Comparison of ENCODE assay signal across 9 cellular contexts in the genomic region with DNA sequence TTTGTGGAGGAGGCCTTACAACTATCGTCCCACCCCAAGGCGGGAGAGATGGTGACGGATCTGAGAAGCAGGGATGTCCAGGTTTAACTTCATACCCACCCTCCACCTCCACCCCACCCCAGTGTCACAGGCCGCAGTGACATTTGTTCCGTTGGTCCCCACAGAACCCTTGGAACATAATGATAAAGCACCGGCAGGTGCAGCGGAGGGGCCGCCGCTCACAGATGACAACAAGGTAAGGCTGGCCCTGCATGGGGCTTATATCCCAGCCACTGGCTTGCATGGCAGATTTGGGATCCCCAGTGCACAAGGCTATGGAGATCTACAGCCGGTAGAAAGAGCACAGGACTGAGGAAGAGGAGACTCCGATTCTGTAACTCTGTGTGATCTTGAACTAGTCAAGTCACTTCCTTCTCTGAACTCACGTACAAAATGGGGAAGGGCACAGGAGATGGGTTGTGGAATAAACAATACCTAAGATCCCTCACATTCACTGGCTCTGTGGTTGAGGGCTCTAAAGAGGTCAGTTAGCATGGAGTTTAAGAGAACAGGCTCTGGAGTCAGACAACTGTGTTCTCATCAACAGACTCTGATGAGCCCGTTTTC. TPM values are rescaled to one million over a fixed set of nuclear protein-coding genes. Genes with fewer than 3 reads are reported as not detected.
DNase-seq lines count a peak whose midpoint lies in the region; ATAC-seq and TF ChIP-seq lines count a peak whose summit lies in the region.
"Had no signal": no experiment of that assay in that cellular context is flagged by ENCODE, and none has a peak within 500 bp of the region (broad histone marks: within the 10 kb centered on the region; RNA-seq: fewer than 3 reads in every experiment).

No MANE protein-coding gene starts in this region.

- H2AFZ ChIP-seq in neural cell (ENCODE audit: low read depth, low read length) = peak overlapping the region; percentile 100

- peak overlapping the region; percentile 94 for H3K9ac ChIP-seq in endocrine pancreas (ENCODE audit: control insufficient read depth, insufficient read depth, low read length)
- H3K9ac ChIP-seq in neural cell (ENCODE audit: low read length) = peak overlapping the region; percentile 95

- peak overlapping the region; percentile 86 for H3K4me2 ChIP-seq in neural cell (ENCODE audit: low read length)

- no peak for TF ChIP-seq CTCF in Panc1 (IDR thresholded peaks at IDR 0.05)
- no peak for TF ChIP-seq CTCF in neural cell (IDR thresholded peaks at IDR 0.05; ENCODE audit: poor library complexity, severe bottlenecking)

- H3K4me3 ChIP-seq in Panc1 (ENCODE audit: low read depth in 2 of 2, low read length in 2 of 2) (peak overlapping the region; percentile 86 to 96), endocrine pancreas (ENCODE audit: control insufficient read depth, insufficient read depth, low read length) (peak overlapping the region; percentile 66), neural cell (ENCODE audit: low read length) (peak overlapping the region; percentile 99)

- no peaks in the 10 kb centered on the region for H3K9me2 ChIP-seq in neural cell (ENCODE audit: insufficient read depth, low read length)

- no peak for DNase-seq in Panc1 (ENCODE audit: low read depth, low spot score)
- no peak for DNase-seq in NCI-H187 treated with DMSO at 0.1 percent for 48 hours (lab: John Stamatoyannopoulos, UW)
- no peak for DNase-seq in putamen (ENCODE audit: low spot score)

- intact Hi-C loops in Panc1 (cut with micrococcal nuclease; ENCODE audit: unreplicated experiment) = no loop called here

- CTCF ChIA-PET in Panc1 (lab: Charles Lee) = no interaction called here

- POLR2A ChIA-PET in Panc1 (lab: Charles Lee) = no interaction called here

- in situ Hi-C loops in Panc1 (cut with HindIII; ENCODE audit: low pct_unique_long_range_greater_than_20kb, low sequenced_read_pairs) = no loop called here

- H3K27ac ChIP-seq in Panc1 (ENCODE audit: low read length) (peak overlapping the region; percentile 73), neural cell (ENCODE audit: low read length) (peak overlapping the region; percentile 73)

- H3K36me3 ChIP-seq in Panc1 (ENCODE audit: control insufficient read depth, insufficient read depth, low read length) (peaks cover 6% of the 10 kb centered on the region), endocrine pancreas (ENCODE audit: control insufficient read depth, insufficient read depth, low read length) (peaks cover 5% of the 10 kb centered on the region), neural cell (ENCODE audit: insufficient read depth, low read length) (no peaks in the 10 kb centered on the region)

- peak; percentile 14 for ATAC-seq in GM21423 (IDR thresholded peaks at IDR 0.05; ENCODE audit: unreplicated experiment)
- no peak; the same call in 1 of the 2 replicates for ATAC-seq in Panc1
- ATAC-seq in HG03469 (IDR thresholded peaks at IDR 0.05; ENCODE audit: unreplicated experiment) = no peak
- no peak for ATAC-seq in GM21737 (IDR thresholded peaks at IDR 0.05; ENCODE audit: unreplicated experiment)

- H3K9me3 ChIP-seq in Panc1 (ENCODE audit: control insufficient read depth, insufficient read depth, low read depth, low read length) (no peaks in the 10 kb centered on the region), endocrine pancreas (ENCODE audit: control insufficient read depth, low read length) (no peaks in the 10 kb centered on the region), neural cell (ENCODE audit: low read length) (no peaks in the 10 kb centered on the region)

- peaks cover 5% of the 10 kb centered on the region; the same call in 1 of the 2 replicates for H3K4me1 ChIP-seq in Panc1 (ENCODE audit: control insufficient read depth, insufficient read depth, low read length)
- peaks cover 5% of the 10 kb centered on the region for H3K4me1 ChIP-seq in endocrine pancreas (ENCODE audit: control insufficient read depth, insufficient read depth, low read length)

- peaks cover 13% of the 10 kb centered on the region for H3K79me2 ChIP-seq in neural cell (replicated peaks; ENCODE audit: insufficient read depth, low read length)

- TF ChIP-seq RAD21 in neural cell (conservative IDR thresholded peaks at IDR 0.05) = no peak

- no peaks in the 10 kb centered on the region for H3K27me3 ChIP-seq in Panc1 (ENCODE audit: control insufficient read depth, insufficient read depth, low read length)
- H3K27me3 ChIP-seq in endocrine pancreas (ENCODE audit: control insufficient read depth, insufficient read depth, low read length) = no peaks in the 10 kb centered on the region
- H3K27me3 ChIP-seq in neural cell (ENCODE audit: insufficient read depth, low read depth, low read length) = no peaks in the 10 kb centered on the region

- H4K20me1 ChIP-seq in neural cell (ENCODE audit: insufficient read depth) = no peaks in the 10 kb centered on the region

- no peak for TF ChIP-seq EP300 in neural cell (conservative IDR thresholded peaks at IDR 0.05; ENCODE audit: poor library complexity, severe bottlenecking)

- BruUV-seq in Panc1 (replicated peaks; lab: Mats Ljungman, UMichigan) = no TSS peak

- H3F3A ChIP-seq in neural cell (ENCODE audit: insufficient read depth, low read length, poor library complexity, severe bottlenecking) = no peaks in the 10 kb centered on the region

TF ChIP-seq in neural cell, 6 proteins besides CTCF, POLR2A, EP300 and RAD21:
- no peak for TF ChIP-seq EZH2 (IDR thresholded peaks at IDR 0.05; ENCODE audit: borderline replicate concordance, insufficient read depth, low read length, poor library complexity, severe bottlenecking)
- TF ChIP-seq POLR2AphosphoS5 (IDR thresholded peaks at IDR 0.05) = no peak
- TF ChIP-seq, protein P1, sequence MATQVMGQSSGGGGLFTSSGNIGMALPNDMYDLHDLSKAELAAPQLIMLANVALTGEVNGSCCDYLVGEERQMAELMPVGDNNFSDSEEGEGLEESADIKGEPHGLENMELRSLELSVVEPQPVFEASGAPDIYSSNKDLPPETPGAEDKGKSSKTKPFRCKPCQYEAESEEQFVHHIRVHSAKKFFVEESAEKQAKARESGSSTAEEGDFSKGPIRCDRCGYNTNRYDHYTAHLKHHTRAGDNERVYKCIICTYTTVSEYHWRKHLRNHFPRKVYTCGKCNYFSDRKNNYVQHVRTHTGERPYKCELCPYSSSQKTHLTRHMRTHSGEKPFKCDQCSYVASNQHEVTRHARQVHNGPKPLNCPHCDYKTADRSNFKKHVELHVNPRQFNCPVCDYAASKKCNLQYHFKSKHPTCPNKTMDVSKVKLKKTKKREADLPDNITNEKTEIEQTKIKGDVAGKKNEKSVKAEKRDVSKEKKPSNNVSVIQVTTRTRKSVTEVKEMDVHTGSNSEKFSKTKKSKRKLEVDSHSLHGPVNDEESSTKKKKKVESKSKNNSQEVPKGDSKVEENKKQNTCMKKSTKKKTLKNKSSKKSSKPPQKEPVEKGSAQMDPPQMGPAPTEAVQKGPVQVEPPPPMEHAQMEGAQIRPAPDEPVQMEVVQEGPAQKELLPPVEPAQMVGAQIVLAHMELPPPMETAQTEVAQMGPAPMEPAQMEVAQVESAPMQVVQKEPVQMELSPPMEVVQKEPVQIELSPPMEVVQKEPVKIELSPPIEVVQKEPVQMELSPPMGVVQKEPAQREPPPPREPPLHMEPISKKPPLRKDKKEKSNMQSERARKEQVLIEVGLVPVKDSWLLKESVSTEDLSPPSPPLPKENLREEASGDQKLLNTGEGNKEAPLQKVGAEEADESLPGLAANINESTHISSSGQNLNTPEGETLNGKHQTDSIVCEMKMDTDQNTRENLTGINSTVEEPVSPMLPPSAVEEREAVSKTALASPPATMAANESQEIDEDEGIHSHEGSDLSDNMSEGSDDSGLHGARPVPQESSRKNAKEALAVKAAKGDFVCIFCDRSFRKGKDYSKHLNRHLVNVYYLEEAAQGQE (IDR thresholded peaks at IDR 0.05; ENCODE audit: borderline replicate concordance) = no peak
- TF ChIP-seq MXI1 (conservative IDR thresholded peaks at IDR 0.05; ENCODE audit: poor library complexity, severe bottlenecking) = no peak
- no peak for TF ChIP-seq SMC3 (conservative IDR thresholded peaks at IDR 0.05; ENCODE audit: poor library complexity)
- no peak for TF ChIP-seq TAF1 (IDR thresholded peaks at IDR 0.05; ENCODE audit: low read depth)

RNA-seq across cellular contexts. Expression of a gene that starts 0.9 kb away (rescaled TPM):
- total RNA-seq in Panc1 (2021; ENCODE audit: unreplicated experiment) = 48.8 TPM
- polyA plus RNA-seq in Panc1 (2012; ENCODE audit: insufficient read length) = 92.5 TPM
- 35.9 and 43.8 TPM in 2 replicates for polyA plus RNA-seq in neural cell
- 19.3 and 20.5 TPM in 2 replicates for polyA minus RNA-seq in neural cell

RNA-seq across cellular contexts. Expression of a gene that starts 0.9 kb away (rescaled TPM):
- total RNA-seq in Panc1 (2021; ENCODE audit: unreplicated experiment) = 1.1 TPM
- 0.67 TPM for polyA plus RNA-seq in Panc1 (2012; ENCODE audit: insufficient read length)
- not detected in 2 replicates for polyA plus RNA-seq in neural cell
- not detected in 2 replicates for polyA minus RNA-seq in neural cell
- total RNA-seq: T-helper 2 cell treated with Interferon-gamma antibody and Interleukin-4, amounts not matched to agents 100 ng/mL and 5 ng/mL, for 36 hours had no signal

RNA-seq across cellular contexts. Expression of a gene that starts 19.8 kb away (rescaled TPM):
- total RNA-seq in Panc1 (2021; ENCODE audit: unreplicated experiment) = 173 TPM
- 116 TPM for polyA plus RNA-seq in Panc1 (2012; ENCODE audit: insufficient read length)
- 2.5 and 4.9 TPM in 2 replicates for polyA plus RNA-seq in neural cell
- 1.7 TPM in 2 replicates for polyA minus RNA-seq in neural cell

RNA-seq across cellular contexts. Expression of a gene that starts 34.5 kb away (rescaled TPM):
- 0.26 TPM for total RNA-seq in Panc1 (2021; ENCODE audit: unreplicated experiment)
- 0.50 TPM for polyA plus RNA-seq in Panc1 (2012; ENCODE audit: insufficient read length)
- 3.8 TPM in 1 of 2 replicates, not detected in the other for polyA plus RNA-seq in neural cell
- polyA minus RNA-seq in neural cell = not detected in 2 replicates
- total RNA-seq: T-helper 2 cell treated with Interferon-gamma antibody and Interleukin-4, amounts not matched to agents 100 ng/mL and 5 ng/mL, for 36 hours had no signal

RNA-seq across cellular contexts. Expression of a gene that starts 41.0 kb away (rescaled TPM):
- 25.7 TPM for total RNA-seq in Panc1 (2021; ENCODE audit: unreplicated experiment)
- polyA plus RNA-seq in Panc1 (2012; ENCODE audit: insufficient read length) = 46.1 TPM
- polyA plus RNA-seq in neural cell = 7.2 and 14.8 TPM in 2 replicates
- 12.4 and 12.7 TPM in 2 replicates for polyA minus RNA-seq in neural cell
